11 cellular contexts compared by ENCODE assay signal in the genomic region with DNA sequence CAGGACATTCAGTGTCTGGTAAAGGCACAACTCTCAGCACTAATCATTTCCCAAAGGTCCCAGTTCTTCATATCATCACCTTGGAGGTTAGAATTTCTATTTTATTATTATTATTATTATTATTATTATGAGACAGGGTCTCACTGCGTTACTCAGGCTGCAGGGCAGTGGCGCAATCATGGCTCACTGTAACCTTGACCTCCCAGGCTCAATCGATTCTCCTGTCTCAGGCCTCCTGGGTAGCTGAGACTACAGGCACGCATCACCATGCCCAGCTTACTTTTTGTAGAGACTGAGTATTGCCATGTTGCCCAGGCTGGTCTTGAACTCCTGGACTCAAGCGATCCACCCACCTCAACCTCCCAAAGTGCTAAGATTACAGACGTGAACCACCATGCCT.
"Had no signal": no experiment of that assay in that cellular context is flagged by ENCODE, and none has a peak within 500 bp of the region (broad histone marks: within the 10 kb centered on the region; RNA-seq: fewer than 3 reads in every experiment).

No MANE protein-coding gene starts in this region.

- H3K9me3 ChIP-seq: HAP-1 had no signal

- DNase-seq: GM23248, GOT3, H7, H9, HCEC 1CT, HFFc6 had no signal

- H3K4me1 ChIP-seq: HAP-1 had no signal

- ATAC-seq: GM23338, HCT116 had no signal

- H3K9ac ChIP-seq: GM23248 had no signal

- H3K4me2 ChIP-seq: GM23338 had no signal

- H3K27ac ChIP-seq: GM23248 had no signal

- H2AFZ ChIP-seq: GM23248, GM23338 had no signal

- H3K4me3 ChIP-seq: GM23248, GM23338, HAP-1 had no signal

- FAIRE-seq: H1, H54 had no signal

- H3K36me3 ChIP-seq: HAP-1 had no signal
